ENCODE assay signal across 8 cellular contexts in genomic region chr16:67163164-67163902, GRCh38. TPM values are rescaled to one million over a fixed set of nuclear protein-coding genes. Genes with fewer than 3 reads are reported as not detected.
DNase-seq lines count a peak whose midpoint lies in the region; FAIRE-seq and TF ChIP-seq lines count a peak whose summit lies in the region.

No MANE protein-coding gene starts in this region.

- H3K9me3 ChIP-seq in small intestine (ENCODE audit: control insufficient read depth, low read depth) = no peaks in the 10 kb centered on the region

- peaks cover 4% of the 10 kb centered on the region for H3K9me3 Mint-ChIP-seq in glutamatergic neuron (ENCODE audit: unreplicated experiment)

- H3K36me3 Mint-ChIP-seq in glutamatergic neuron (ENCODE audit: unreplicated experiment) = peaks cover 3% of the 10 kb centered on the region

- peak overlapping the region; percentile 22; the same call in 1 of the 2 replicates for H3K4me2 ChIP-seq in KMS-11

- TF ChIP-seq CTCF in KMS-11 (conservative IDR thresholded peaks at IDR 0.05; ENCODE audit: low read depth, low read length) (no peak), glutamatergic neuron (IDR thresholded peaks at IDR 0.05; ENCODE audit: partially characterized antibody, unreplicated experiment) (no peak), D721Med (IDR thresholded peaks at IDR 0.05; ENCODE audit: insufficient read depth, missing control alignments) (no peak)

- peak overlapping the region; percentile 69 for H3K4me3 Mint-ChIP-seq in glutamatergic neuron (ENCODE audit: unreplicated experiment)

- no peak overlapping the region for H3K4me3 ChIP-seq in KMS-11 (IDR thresholded peaks at IDR 0.05; ENCODE audit: insufficient read depth, low read depth, low read length)
- H3K4me3 ChIP-seq in small intestine (ENCODE audit: low read depth in 1 of 2, low read length in 2 of 2) = peak overlapping the region in 1 of 2 donors; percentile 23

- WGBS in small intestine, 3 donors = 1 to 4% (median 2%) methylated on average over 77 to 95 of the region's 95 CpGs

- no peak overlapping the region for H3K9ac ChIP-seq in KMS-11

- H3K79me2 ChIP-seq in KMS-11 (ENCODE audit: insufficient read depth, low read depth) = no peaks in the 10 kb centered on the region

- no peak overlapping the region for H3K27ac Mint-ChIP-seq in glutamatergic neuron (ENCODE audit: unreplicated experiment)

- no peaks in the 10 kb centered on the region for H4K20me1 ChIP-seq in KMS-11 (ENCODE audit: insufficient read depth)

- FAIRE-seq in small intestine (lab: Jason Lieb, UNC) (no peak), D721Med (lab: Jason Lieb, UNC) (no peak)

- peaks cover 4% of the 10 kb centered on the region for H3K4me1 Mint-ChIP-seq in glutamatergic neuron (ENCODE audit: low read depth, unreplicated experiment)

- DNase-seq in AG08396 (ENCODE audit: low spot score) (peak; percentile 73), glutamatergic neuron (peak; percentile 65), pons (ENCODE audit: low spot score) (peak; percentile 47), small intestine (no peak), D721Med (ENCODE audit: insufficient read length, low spot score) (no peak), RPMI8226 (no peak)
- peak; percentile 66 to 73 for DNase-seq in activated T-cell treated with anti-CD3 and anti-CD28 coated beads, Interleukin-2, amount 50 U/mL, for 48 hours

- H3K4me1 ChIP-seq in KMS-11 (ENCODE audit: low read depth, poor library complexity, severe bottlenecking) = peaks cover 48% of the 10 kb centered on the region
- peaks cover 4 to 24% of the 10 kb centered on the region in 2 donors for H3K4me1 ChIP-seq in small intestine (ENCODE audit: control insufficient read depth in 2 of 2, insufficient read depth in 1 of 2, low read depth in 1 of 2, low read length in 1 of 2)

- H3K27me3 ChIP-seq in KMS-11 (ENCODE audit: insufficient read depth, low read depth) = no peaks in the 10 kb centered on the region
- peaks cover 10 to 13% of the 10 kb centered on the region in 2 donors for H3K27me3 ChIP-seq in small intestine (ENCODE audit: control insufficient read depth in 2 of 2, insufficient read depth in 2 of 2, low read length in 2 of 2)

- peaks cover 25% of the 10 kb centered on the region for H3K27me3 Mint-ChIP-seq in glutamatergic neuron (ENCODE audit: unreplicated experiment)

- no peak overlapping the region for H2AFZ ChIP-seq in KMS-11 (ENCODE audit: low read depth)

- H3K27ac ChIP-seq in KMS-11 = no peak overlapping the region
- no peak overlapping the region for H3K27ac ChIP-seq in small intestine (ENCODE audit: low read depth in 1 of 2, low read length in 1 of 2)

- H3K36me3 ChIP-seq in KMS-11 (ENCODE audit: insufficient read depth) (no peaks in the 10 kb centered on the region), small intestine (ENCODE audit: control insufficient read depth in 2 of 2, insufficient read depth in 2 of 2, low read length in 2 of 2) (no peaks in the 10 kb centered on the region)

RNA-seq across cellular contexts. Expression of gene HSF4, which starts 1.2 kb away (rescaled TPM):
- total RNA-seq in glutamatergic neuron (ENCODE audit: unreplicated experiment) = 7.2 TPM
- 10 to 100 TPM in 1 of 3 donors, 1 to 10 TPM in 2; 4.6 to 15.1 (median 6.3) TPM for polyA plus RNA-seq in small intestine

RNA-seq across cellular contexts. Expression of gene FBXL8, which starts 3.6 kb away (rescaled TPM):
- total RNA-seq in glutamatergic neuron (ENCODE audit: unreplicated experiment) = 3.1 TPM
- 10 to 100 TPM in 1 of 3 donors, 1 to 10 TPM in 2; 5.8 to 13.1 (median 7.6) TPM for polyA plus RNA-seq in small intestine

RNA-seq across cellular contexts. Expression of gene TRADD, which starts 3.6 kb away (rescaled TPM):
- 1.0 TPM for total RNA-seq in glutamatergic neuron (ENCODE audit: unreplicated experiment)
- polyA plus RNA-seq in small intestine = 10 to 100 TPM; 18.8 to 37.8 (median 28.4) TPM

RNA-seq across cellular contexts. Expression of gene NOL3, which starts 7.0 kb away (rescaled TPM):
- total RNA-seq in glutamatergic neuron (ENCODE audit: unreplicated experiment) = 8.8 TPM
- 10 to 100 TPM in 2 of 3 donors, 1 to 10 TPM in 1; 8.7 to 17.1 (median 10.3) TPM for polyA plus RNA-seq in small intestine

RNA-seq across cellular contexts. Expression of gene B3GNT9, which starts 12.5 kb away (rescaled TPM):
- total RNA-seq in glutamatergic neuron (ENCODE audit: unreplicated experiment) = 1.0 TPM
- polyA plus RNA-seq in small intestine = 1 to 10 TPM in 2 of 3 donors, under 1 TPM in 1; 0.89 to 4.9 (median 1.6) TPM

Comparison
In these comparisons a context has a peak if more than half of its experiments do, and no peak if none do; other contexts are left out.
1. DNase-seq: peak in AG08396 (single experiment), activated T-cell treated with anti-CD3 and anti-CD28 coated beads, Interleukin-2, amount 50 U/mL, for 48 hours (2 of 2), glutamatergic neuron (single experiment) and pons (single experiment); none in small intestine (single experiment), D721Med (single experiment) and RPMI8226 (single experiment).